Comparison of ENCODE assay signal across 1 cellular context in genomic region chr13:112204881-112205327, GRCh38.
TF ChIP-seq lines count a peak whose summit lies in the region.

No MANE protein-coding gene starts in this region.

TF ChIP-seq in liver, 16 proteins besides CTCF, POLR2A, EP300 and RAD21 (continued from another document):
- TF ChIP-seq GABPA (IDR thresholded peaks at IDR 0.05 in 1 of 2, conservative IDR thresholded peaks at IDR 0.05 in 1 of 2) = no peak
- TF ChIP-seq TAF1 (conservative IDR thresholded peaks at IDR 0.05) = no peak
- TF ChIP-seq FOXA1 (IDR thresholded peaks at IDR 0.05) = no peak
- TF ChIP-seq JUND (IDR thresholded peaks at IDR 0.05) = no peak
- TF ChIP-seq MAX (IDR thresholded peaks at IDR 0.05) = no peak
- TF ChIP-seq YY1 (IDR thresholded peaks at IDR 0.05) = no peak
- TF ChIP-seq REST (IDR thresholded peaks at IDR 0.05) = no peak
- TF ChIP-seq ZBTB33 (IDR thresholded peaks at IDR 0.05) = no peak
